ENCODE assay signal across 10 cellular contexts in genomic region chr4:114040319-114041116, GRCh38.
DNase-seq lines count a peak whose midpoint lies in the region; ATAC-seq lines count a peak whose summit lies in the region.
"Had no signal": no experiment of that assay in that cellular context is flagged by ENCODE, and none has a peak within 500 bp of the region (broad histone marks: within the 10 kb centered on the region; RNA-seq: fewer than 3 reads in every experiment).

No MANE protein-coding gene starts in this region.

- no peak overlapping the region for H3K4me3 Mint-ChIP-seq in stimulated activated effector memory CD8-positive, alpha-beta T cell treated with anti-CD3 and anti-CD28 coated beads, Interleukin-12 subunit alpha, Interleukin-12 subunit beta, amount 100 ng/mL, for 72 hours

- peak; percentile 90 for ATAC-seq in HG02884 (IDR thresholded peaks at IDR 0.05; ENCODE audit: unreplicated experiment)
- ATAC-seq in stimulated activated effector memory CD8-positive, alpha-beta T cell treated with anti-CD3 and anti-CD28 coated beads, Interleukin-12 subunit alpha, Interleukin-12 subunit beta, amount 100 ng/mL, for 72 hours: peak; percentile 42
- ATAC-seq: Right ventricle myocardium inferior had no signal

- H3K36me3 Mint-ChIP-seq in stimulated activated effector memory CD8-positive, alpha-beta T cell treated with anti-CD3 and anti-CD28 coated beads, Interleukin-12 subunit alpha, Interleukin-12 subunit beta, amount 100 ng/mL, for 72 hours: peaks cover 6% of the 10 kb centered on the region
- H3K36me3 Mint-ChIP-seq: activated naive CD4-positive, alpha-beta T cell treated with anti-CD3 and anti-CD28 coated beads, Interleukin-2, amount 50 U/mL, for 72 hours had no signal

- DNase-seq in DMS 273 (lab: John Stamatoyannopoulos, UW; ENCODE audit: unreplicated experiment) (peak; percentile 32), DMS 273 treated with DMSO at 0.1 percent for 48 hours (lab: John Stamatoyannopoulos, UW) (no peak), OCI-M1 (lab: John Stamatoyannopoulos, UW) (peak; percentile 81), NCI-H146 (lab: John Stamatoyannopoulos, UW) (no peak), NOMO-1 (lab: John Stamatoyannopoulos, UW; ENCODE audit: unreplicated experiment in 2 of 2) (no peak), SW 1271 (lab: John Stamatoyannopoulos, UW) (no peak)
- DNase-seq in stimulated activated effector memory CD8-positive, alpha-beta T cell treated with anti-CD3 and anti-CD28 coated beads, Interleukin-12 subunit alpha, Interleukin-12 subunit beta, amount 100 ng/mL, for 72 hours (ENCODE audit: low spot score in 2 of 2): no peak

- H3K27ac Mint-ChIP-seq in stimulated activated effector memory CD8-positive, alpha-beta T cell treated with anti-CD3 and anti-CD28 coated beads, Interleukin-12 subunit alpha, Interleukin-12 subunit beta, amount 100 ng/mL, for 72 hours: no peak overlapping the region
- H3K27ac Mint-ChIP-seq: activated naive CD4-positive, alpha-beta T cell treated with anti-CD3 and anti-CD28 coated beads, Interleukin-2, amount 50 U/mL, for 72 hours had no signal

- no peaks in the 10 kb centered on the region for H3K9me3 Mint-ChIP-seq in stimulated activated effector memory CD8-positive, alpha-beta T cell treated with anti-CD3 and anti-CD28 coated beads, Interleukin-12 subunit alpha, Interleukin-12 subunit beta, amount 100 ng/mL, for 72 hours

- peaks cover 16% of the 10 kb centered on the region for H3K4me1 Mint-ChIP-seq in stimulated activated effector memory CD8-positive, alpha-beta T cell treated with anti-CD3 and anti-CD28 coated beads, Interleukin-12 subunit alpha, Interleukin-12 subunit beta, amount 100 ng/mL, for 72 hours

Comparison
In these comparisons a context has a peak if more than half of its experiments do, and no peak if none do; other contexts are left out.
1. DNase-seq: peak in DMS 273 (single experiment) and OCI-M1 (single experiment); none in DMS 273 treated with DMSO at 0.1 percent for 48 hours (single experiment), stimulated activated effector memory CD8-positive, alpha-beta T cell treated with anti-CD3 and anti-CD28 coated beads, Interleukin-12 subunit alpha, Interleukin-12 subunit beta, amount 100 ng/mL, for 72 hours (0 of 2), NCI-H146 (single experiment), NOMO-1 (0 of 2) and SW 1271 (0 of 2).